ENCODE assay signal across 1 cellular context in genomic region chr16:68768170-68768569, GRCh38.
TF ChIP-seq lines count a peak whose summit lies in the region.

No MANE protein-coding gene starts in this region.

TF ChIP-seq in GM23338, 12 proteins besides CTCF, POLR2A, EP300 and RAD21 (continued from another document):
- TF ChIP-seq ETS1 (IDR thresholded peaks at IDR 0.05) (no peak), JUNB (IDR thresholded peaks at IDR 0.05; ENCODE audit: unreplicated experiment) (no peak), EZH2phosphoT487 (IDR thresholded peaks at IDR 0.05; ENCODE audit: unreplicated experiment) (no peak), REST (IDR thresholded peaks at IDR 0.05; ENCODE audit: unreplicated experiment) (no peak), ZNF114 (CRISPR knock-in tag; IDR thresholded peaks at IDR 0.05) (no peak), STAT1 (IDR thresholded peaks at IDR 0.05; ENCODE audit: unreplicated experiment) (no peak), POLR2AphosphoS5 (IDR thresholded peaks at IDR 0.05; ENCODE audit: low read depth) (no peak), ZNF331 (CRISPR knock-in tag; IDR thresholded peaks at IDR 0.05; ENCODE audit: low read depth) (no peak), CREB1 (CRISPR knock-in tag; IDR thresholded peaks at IDR 0.05; ENCODE audit: low read depth) (no peak), ZNF462 (CRISPR knock-in tag; IDR thresholded peaks at IDR 0.05) (no peak), NANOG (IDR thresholded peaks at IDR 0.05; ENCODE audit: borderline replicate concordance) (no peak)
